Comparison of ENCODE assay signal across 8 cellular contexts in genomic region chr6:4776493-4776966, GRCh38. TPM values are rescaled to one million over a fixed set of nuclear protein-coding genes. Genes with fewer than 3 reads are reported as not detected.
DNase-seq lines count a peak whose midpoint lies in the region; ATAC-seq and TF ChIP-seq lines count a peak whose summit lies in the region.

No MANE protein-coding gene starts in this region.

- H3K36me3 ChIP-seq in esophagus (ENCODE audit: control insufficient read depth in 2 of 2, insufficient read depth in 2 of 2, low read length in 1 of 2) (no peaks in the 10 kb centered on the region), neuron (ENCODE audit: insufficient read depth, low read length) (no peaks in the 10 kb centered on the region)

- CTCF ChIA-PET in AG04450 (lab: Charles Lee): interaction anchor here (0.6 kb wide), 3 partner anchors 86 to 642 kb away, joined by 3 read pairs; no protein-coding TSS in a partner anchor

- DNase-seq in AG04450 (ENCODE audit: low read depth, low spot score) (no peak), T-helper 1 cell (peak in 3 of 5 donors; percentile 19 to 44 (median 21))

- H2AFZ ChIP-seq in neuron (ENCODE audit: low read depth, low read length): no peak overlapping the region

- TF ChIP-seq CTCF in AG04450 (IDR thresholded peaks at IDR 0.05; ENCODE audit: low read depth, low read length): no peak

- peak; percentile 22 for ATAC-seq in GM18498 (IDR thresholded peaks at IDR 0.05; ENCODE audit: unreplicated experiment)
- ATAC-seq in HG03045 (IDR thresholded peaks at IDR 0.05; ENCODE audit: unreplicated experiment): peak; percentile 20
- no peak for ATAC-seq in HG03135 (IDR thresholded peaks at IDR 0.05; ENCODE audit: unreplicated experiment)
- no peak for ATAC-seq in GM21390 (IDR thresholded peaks at IDR 0.05; ENCODE audit: unreplicated experiment)

- H3K4me3 ChIP-seq in AG04450 (ENCODE audit: low read depth, low read length) (peak overlapping the region; percentile 71), esophagus (ENCODE audit: low read depth in 1 of 2, low read length in 2 of 2) (peak overlapping the region; percentile 72 to 98), neuron (ENCODE audit: low read length) (peak overlapping the region; percentile 90)

- H3K27ac ChIP-seq in AG04450 (ENCODE audit: low read depth, low read length) (no peak overlapping the region), esophagus (ENCODE audit: low read depth in 2 of 2, low read length in 1 of 2) (peak overlapping the region; percentile 92 to 96)

- 0 to 1% methylated on average over 54 to 77 of the region's 77 CpGs for WGBS in esophagus, 2 donors

- POLR2A ChIA-PET in AG04450 (lab: Yijun Ruan, JAX): interaction anchor here (1.0 kb wide), 1 partner anchor 129 kb away, joined by 3 read pairs; no protein-coding TSS in a partner anchor

- H3K27me3 ChIP-seq in AG04450 (ENCODE audit: control insufficient read depth, insufficient read depth, low read length) (peaks cover 27% of the 10 kb centered on the region), esophagus (ENCODE audit: control insufficient read depth in 1 of 2, insufficient read depth in 2 of 2, low read length in 2 of 2) (no peaks in the 10 kb centered on the region), neuron (ENCODE audit: insufficient read depth, low read length) (peaks cover 31% of the 10 kb centered on the region)

- H3K4me1 ChIP-seq in esophagus (ENCODE audit: control insufficient read depth in 2 of 2, insufficient read depth in 2 of 2, low read length in 1 of 2) (peaks cover 0 to 3% of the 10 kb centered on the region in 2 donors), neuron (ENCODE audit: insufficient read depth, low read length) (peaks cover 13% of the 10 kb centered on the region)

- H3K9me3 ChIP-seq in AG04450 (ENCODE audit: control insufficient read depth, insufficient read depth, low read length): no peaks in the 10 kb centered on the region; the same call in 1 of the 2 replicates
- H3K9me3 ChIP-seq in esophagus (ENCODE audit: control insufficient read depth in 2 of 2, insufficient read depth in 1 of 2, low read depth in 1 of 2, low read length in 1 of 2): no peaks in the 10 kb centered on the region
- H3K9me3 ChIP-seq in neuron (ENCODE audit: low read length): peaks cover 7% of the 10 kb centered on the region

RNA-seq across cellular contexts. Expression of gene CDYL, which starts 0.3 kb away (rescaled TPM):
- polyA plus RNA-seq in AG04450 (2011; rRNA removed) (21.8 and 26.6 TPM in 2 replicates), esophagus (10 to 100 TPM in 1 of 2 donors, 1 to 10 TPM in 1; 9.0 to 10.5 TPM)
- polyA minus RNA-seq in AG04450 (2011; rRNA and poly(A)+ RNA removed): 73.7 and 77.5 TPM in 2 replicates

Comparison
In these comparisons a context has a peak if more than half of its experiments do, and no peak if none do; other contexts are left out.
1. ATAC-seq: peak in GM18498 (single experiment) and HG03045 (single experiment); none in HG03135 (single experiment) and GM21390 (single experiment).
2. Peak in every context shown above with its lines, with median percentiles within 50 percentile points of each other: H3K4me3 ChIP-seq.